In the genomic region with DNA sequence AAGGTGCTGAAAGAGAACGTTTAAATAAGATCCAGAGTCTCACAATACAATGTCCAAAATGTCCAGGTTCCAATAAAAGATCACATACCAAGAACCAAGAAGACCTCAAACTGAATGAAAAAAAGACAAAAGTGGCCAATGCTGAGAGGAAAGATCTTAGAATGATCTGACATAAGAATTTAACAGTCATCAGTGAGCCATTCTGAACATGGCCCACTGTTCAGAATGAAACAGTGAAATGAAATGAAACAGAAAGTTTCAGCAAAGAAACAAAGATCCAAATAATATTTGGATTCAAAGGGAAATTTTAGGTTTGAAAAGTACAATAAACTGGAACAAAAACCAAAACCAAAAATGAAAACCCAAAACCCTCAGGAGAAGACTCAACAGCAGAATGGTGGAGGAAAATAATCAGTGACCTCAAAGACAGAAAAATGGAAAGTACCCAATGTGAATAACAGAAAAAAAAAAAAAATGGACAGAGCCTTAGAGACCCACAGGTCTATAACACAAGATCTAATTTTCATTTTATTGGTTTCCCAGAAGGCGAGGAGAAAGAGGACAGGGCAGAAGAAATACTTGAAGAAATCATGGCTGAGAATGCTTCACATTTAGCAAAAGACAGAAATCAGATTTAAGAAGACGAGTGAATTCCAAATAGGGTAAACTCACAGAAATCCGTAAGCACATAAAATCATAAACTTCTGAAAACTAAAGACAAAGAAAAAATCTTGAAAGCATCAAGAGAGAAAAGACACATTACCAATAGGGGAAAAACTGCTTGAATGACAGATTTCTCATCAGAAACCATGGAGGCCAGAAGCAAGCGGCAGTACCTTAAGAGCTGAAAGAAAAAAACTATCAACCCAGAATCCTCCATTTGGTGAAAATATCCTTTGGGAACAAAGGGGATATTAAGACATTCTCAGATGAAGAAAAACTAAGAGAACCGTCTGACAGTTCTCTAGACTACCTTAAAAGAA, we compare ENCODE assay signal across 22 cellular contexts.
DNase-seq lines count a peak whose midpoint lies in the region; ATAC-seq and TF ChIP-seq lines count a peak whose summit lies in the region.
"Had no signal": no experiment of that assay in that cellular context is flagged by ENCODE, and none has a peak within 500 bp of the region (broad histone marks: within the 10 kb centered on the region; RNA-seq: fewer than 3 reads in every experiment).

No MANE protein-coding gene starts in this region.

- CTCF ChIA-PET in activated CD4-positive, alpha-beta T cell treated with anti-CD3 and anti-CD28 coated beads, Interleukin-2, amount 10 ng/mL, durations not matched to agents 7 days and 5 days (lab: Charles Lee), result interaction anchor here (0.6 to 1.7 kb wide), 4 partner anchors 10 to 177 kb away, joined by 3 to 4 read pairs (median 3); no protein-coding TSS in a partner anchor
- CTCF ChIA-PET in T-cell (lab: Charles Lee), result no interaction called here

- H3K4me3 ChIP-seq in choroid plexus epithelial cell (ENCODE audit: low read depth, low read length), result no peak overlapping the region
- H3K4me3 ChIP-seq: PC-9, SJSA1 had no signal

- DNase-seq in activated CD4-positive, alpha-beta T cell treated with anti-CD3 and anti-CD28 coated beads, Interleukin-2, amount 10 ng/mL, durations not matched to agents 7 days and 5 days, result no peak
- no peak for DNase-seq in activated CD4-positive, alpha-beta T cell treated with anti-CD3 and anti-CD28 coated beads for 1 hour
- DNase-seq in T-cell, result no peak
- DNase-seq in choroid plexus epithelial cell (ENCODE audit: low read depth), result peak; percentile 29
- no peak for DNase-seq in DMS 273 (lab: John Stamatoyannopoulos, UW; ENCODE audit: unreplicated experiment)
- DNase-seq: activated CD4-positive, alpha-beta T cell treated with anti-CD3 and anti-CD28 coated beads for 48 hours; activated effector memory CD4-positive, alpha-beta T cell treated with Interleukin-2 at 50 U/mL for 16 hours; DMS79; foreskin melanocyte; KG1; NCI-H1105; NCI-H774; PC-9; stimulated activated CD4-positive, alpha-beta T cell treated with anti-CD3 and anti-CD28 coated beads, Interleukin-15, amount 100 ng/mL, for 24 hours; T1000 had no signal

- peak overlapping the region; percentile 31 for H3K4me3 Mint-ChIP-seq in activated CD4-positive, alpha-beta T cell treated with anti-CD3 and anti-CD28 coated beads, Interleukin-2, amount 10 ng/mL, durations not matched to agents 7 days and 5 days
- no peak overlapping the region for H3K4me3 Mint-ChIP-seq in T-cell
- H3K4me3 Mint-ChIP-seq: brain; CD14-positive monocyte; dendritic cell treated with granulocyte-macrophage colony-stimulating factor and Interleukin-4, amounts not matched to agents 40 ng/mL and 50 ng/mL, for 4 days had no signal

- H3K9me3 Mint-ChIP-seq in activated CD4-positive, alpha-beta T cell treated with anti-CD3 and anti-CD28 coated beads, Interleukin-2, amount 10 ng/mL, durations not matched to agents 7 days and 5 days, result peaks cover 11% of the 10 kb centered on the region
- H3K9me3 Mint-ChIP-seq in T-cell, result no peaks in the 10 kb centered on the region
- H3K9me3 Mint-ChIP-seq: dendritic cell treated with granulocyte-macrophage colony-stimulating factor and Interleukin-4, amounts not matched to agents 40 ng/mL and 50 ng/mL, for 4 days had no signal

- H3K27me3 Mint-ChIP-seq in activated CD4-positive, alpha-beta T cell treated with anti-CD3 and anti-CD28 coated beads, Interleukin-2, amount 10 ng/mL, durations not matched to agents 7 days and 5 days, result no peaks in the 10 kb centered on the region
- H3K27me3 Mint-ChIP-seq in T-cell, result no peaks in the 10 kb centered on the region
- H3K27me3 Mint-ChIP-seq: brain; dendritic cell treated with granulocyte-macrophage colony-stimulating factor and Interleukin-4, amounts not matched to agents 40 ng/mL and 50 ng/mL, for 4 days had no signal

- H3K27ac Mint-ChIP-seq in activated CD4-positive, alpha-beta T cell treated with anti-CD3 and anti-CD28 coated beads, Interleukin-2, amount 10 ng/mL, durations not matched to agents 7 days and 5 days, result peak overlapping the region; percentile 89
- H3K27ac Mint-ChIP-seq in T-cell, result peak overlapping the region; percentile 24 to 45
- H3K27ac Mint-ChIP-seq: brain; dendritic cell treated with granulocyte-macrophage colony-stimulating factor and Interleukin-4, amounts not matched to agents 40 ng/mL and 50 ng/mL, for 4 days had no signal

- peaks cover 75% of the 10 kb centered on the region for H3K4me1 Mint-ChIP-seq in activated CD4-positive, alpha-beta T cell treated with anti-CD3 and anti-CD28 coated beads, Interleukin-2, amount 10 ng/mL, durations not matched to agents 7 days and 5 days
- peaks cover 60 to 82% (median 68%) of the 10 kb centered on the region in 3 donors for H3K4me1 Mint-ChIP-seq in T-cell
- H3K4me1 Mint-ChIP-seq: brain had no signal

- TF ChIP-seq CTCF in choroid plexus epithelial cell (conservative IDR thresholded peaks at IDR 0.05; ENCODE audit: low read depth, low read length), result no peak

- POLR2A ChIA-PET in activated CD4-positive, alpha-beta T cell treated with anti-CD3 and anti-CD28 coated beads, Interleukin-2, amount 10 ng/mL, durations not matched to agents 7 days and 5 days (lab: Charles Lee), result no interaction called here
- POLR2A ChIA-PET in T-cell (lab: Charles Lee), result no interaction called here

- peaks cover 76% of the 10 kb centered on the region for H3K36me3 Mint-ChIP-seq in activated CD4-positive, alpha-beta T cell treated with anti-CD3 and anti-CD28 coated beads, Interleukin-2, amount 10 ng/mL, durations not matched to agents 7 days and 5 days (ENCODE audit: low read depth)
- H3K36me3 Mint-ChIP-seq in T-cell, result peaks cover 62% of the 10 kb centered on the region

- ATAC-seq in GM18498 (IDR thresholded peaks at IDR 0.05; ENCODE audit: unreplicated experiment) (peak; percentile 47), T-cell (replicated peaks in 1 of 4) (no peak), HG02852 (IDR thresholded peaks at IDR 0.05; ENCODE audit: unreplicated experiment) (no peak), HG03571 (IDR thresholded peaks at IDR 0.05; ENCODE audit: unreplicated experiment) (no peak)
